Comparison of ENCODE assay signal across 12 cellular contexts in the genomic region with DNA sequence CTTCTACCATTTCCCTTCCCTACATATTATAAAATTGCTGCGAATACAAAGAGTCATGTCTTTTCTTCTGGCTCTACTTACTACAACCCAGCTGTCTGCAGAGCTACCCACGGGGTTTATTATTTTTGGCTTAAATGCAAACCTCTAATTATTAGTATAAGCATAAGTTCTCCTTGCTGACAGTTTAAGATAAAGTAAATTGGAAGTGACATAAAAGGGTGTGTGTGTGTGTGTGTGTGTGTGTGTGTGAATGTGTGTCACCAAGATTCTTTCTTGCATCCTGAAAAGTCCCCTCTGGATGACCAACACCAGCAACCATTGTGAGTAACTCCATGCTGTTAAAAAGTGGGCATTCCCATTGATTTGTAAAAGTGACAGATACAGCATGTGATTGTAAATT.
A peak's percentile ranks its signal among the peaks of the same experiment; 100 is the strongest.
DNase-seq lines count a peak whose midpoint lies in the region; ATAC-seq and TF ChIP-seq lines count a peak whose summit lies in the region.
"Had no signal": no experiment of that assay in that cellular context is flagged by ENCODE, and none has a peak within 500 bp of the region (broad histone marks: within the 10 kb centered on the region; RNA-seq: fewer than 3 reads in every experiment).

No MANE protein-coding gene starts in this region.

- peak; percentile 31 for DNase-seq in GM23248
- peak; percentile 93 for DNase-seq in RPMI7951 (ENCODE audit: low read depth)
- DNase-seq in fibroblast of mammary gland (ENCODE audit: low read depth) = peak; percentile 87
- no peak for DNase-seq in osteocyte (ENCODE audit: extremely low spot score, unreplicated experiment)
- DNase-seq in NCI-H526 (lab: John Stamatoyannopoulos, UW) = no peak
- no peak for DNase-seq in RWPE1 (ENCODE audit: low spot score)
- DNase-seq in GM20000 (ENCODE audit: low spot score) = no peak
- no peak for DNase-seq in omental fat pad (ENCODE audit: low spot score)
- DNase-seq: CD4-positive, alpha-beta memory T cell; effector memory CD8-positive, alpha-beta T cell; H7 had no signal

- no peaks in the 10 kb centered on the region for H3K79me2 ChIP-seq in GM23248 (ENCODE audit: insufficient read depth)

- H3K27ac ChIP-seq in GM23248 (no peak overlapping the region), RWPE1 (no peak overlapping the region)

- H4K20me1 ChIP-seq in GM23248 (ENCODE audit: insufficient read depth) = no peaks in the 10 kb centered on the region

- H3K9me3 ChIP-seq in GM23248 (ENCODE audit: low read depth) = no peaks in the 10 kb centered on the region

- no peak overlapping the region for H2AFZ ChIP-seq in GM23248

- peak overlapping the region; percentile 27 for H3K4me3 Mint-ChIP-seq in osteocyte (ENCODE audit: unreplicated experiment)
- H3K4me3 Mint-ChIP-seq: CD4-positive, alpha-beta memory T cell; effector memory CD8-positive, alpha-beta T cell; stimulated activated memory B cell treated with anti-CD40 and anti-IgM and Interleukin-4, amounts not matched to agents 10 μg/mL and 1 μg/mL and 100 μg/mL, for 72 hours had no signal

- WGBS in GM23248 (ENCODE audit: low coverage in 1 of 2, low lambda C conversion rate in 2 of 2, missing lambda C conversion rate in 2 of 2), 2 experiments = 0 to 2% methylated on average over 2 of the region's 2 CpGs

- no peak overlapping the region for H3K4me3 ChIP-seq in GM23248
- no peak overlapping the region for H3K4me3 ChIP-seq in fibroblast of mammary gland (ENCODE audit: control insufficient read depth, low read depth, low read length)

- no peak for ATAC-seq in omental fat pad (ENCODE audit: low FRiP score)
- ATAC-seq: effector memory CD8-positive, alpha-beta T cell; stimulated activated memory B cell treated with anti-CD40 and anti-IgM and Interleukin-4, amounts not matched to agents 10 μg/mL and 1 μg/mL and 100 μg/mL, for 72 hours had no signal

- CTCF ChIA-PET in RWPE1 (lab: Yijun Ruan, JAX) = interaction anchor here (0.5 to 0.8 kb wide), 4 partner anchors 11 to 1021 kb away, joined by 3 to 5 read pairs (median 3); no protein-coding TSS in a partner anchor

- H3K27ac Mint-ChIP-seq in osteocyte (ENCODE audit: unreplicated experiment) = peak overlapping the region; percentile 82
- H3K27ac Mint-ChIP-seq: CD4-positive, alpha-beta memory T cell; effector memory CD8-positive, alpha-beta T cell; stimulated activated memory B cell treated with anti-CD40 and anti-IgM and Interleukin-4, amounts not matched to agents 10 μg/mL and 1 μg/mL and 100 μg/mL, for 72 hours had no signal

- H3K27me3 ChIP-seq in GM23248 (replicated peaks; ENCODE audit: insufficient read depth) = no peaks in the 10 kb centered on the region; the same call in 1 of the 2 replicates

- H3K9ac ChIP-seq in GM23248 = no peak overlapping the region

- no peaks in the 10 kb centered on the region for H3K36me3 ChIP-seq in GM23248 (ENCODE audit: low read depth)

- H3K9me3 Mint-ChIP-seq in osteocyte (ENCODE audit: unreplicated experiment) = no peaks in the 10 kb centered on the region
- H3K9me3 Mint-ChIP-seq: stimulated activated memory B cell treated with anti-CD40 and anti-IgM and Interleukin-4, amounts not matched to agents 10 μg/mL and 1 μg/mL and 100 μg/mL, for 72 hours had no signal

- no peaks in the 10 kb centered on the region for H3F3A ChIP-seq in GM23248 (ENCODE audit: insufficient read depth)

- POLR2A ChIA-PET in RWPE1 (lab: Yijun Ruan, JAX; ENCODE audit: low non-redundant PET) = no interaction called here

- H3K36me3 Mint-ChIP-seq in osteocyte (ENCODE audit: unreplicated experiment) = no peaks in the 10 kb centered on the region
- H3K36me3 Mint-ChIP-seq: CD4-positive, alpha-beta memory T cell; stimulated activated memory B cell treated with anti-CD40 and anti-IgM and Interleukin-4, amounts not matched to agents 10 μg/mL and 1 μg/mL and 100 μg/mL, for 72 hours had no signal

- TF ChIP-seq CTCF in fibroblast of mammary gland (conservative IDR thresholded peaks at IDR 0.05; ENCODE audit: control insufficient read depth, insufficient read depth, low read depth, low read length) = no peak
- no peak for TF ChIP-seq CTCF in osteocyte (IDR thresholded peaks at IDR 0.05)
- TF ChIP-seq CTCF in RWPE1 (conservative IDR thresholded peaks at IDR 0.05; ENCODE audit: low read depth) = no peak
- no peak for TF ChIP-seq CTCF in GM20000 (IDR thresholded peaks at IDR 0.05; ENCODE audit: extremely low read depth, missing control alignments)
- no peak for TF ChIP-seq CTCF in omental fat pad (IDR thresholded peaks at IDR 0.05)

- H3K27me3 Mint-ChIP-seq in osteocyte (ENCODE audit: unreplicated experiment) = no peaks in the 10 kb centered on the region
- H3K27me3 Mint-ChIP-seq: CD4-positive, alpha-beta memory T cell; effector memory CD8-positive, alpha-beta T cell had no signal

- no peaks in the 10 kb centered on the region for H3K9me2 ChIP-seq in GM23248 (ENCODE audit: insufficient read depth)

- peaks cover 58% of the 10 kb centered on the region for H3K4me1 Mint-ChIP-seq in osteocyte (ENCODE audit: unreplicated experiment)
- H3K4me1 Mint-ChIP-seq: CD4-positive, alpha-beta memory T cell had no signal

- H3K4me2 ChIP-seq in GM23248 (ENCODE audit: unreplicated experiment) = no peak overlapping the region

- in situ Hi-C loops in GM23248 (cut with MboI) = no loop called here

- H3K4me1 ChIP-seq in GM23248 (ENCODE audit: insufficient read depth) = peaks cover 12% of the 10 kb centered on the region; the same call in 1 of the 2 replicates

Comparison
In these comparisons a context has a peak if more than half of its experiments do, and no peak if none do; other contexts are left out.
1. DNase-seq: peak in GM23248 (single experiment), RPMI7951 (single experiment) and fibroblast of mammary gland (single experiment); none in osteocyte (single experiment), NCI-H526 (0 of 2), RWPE1 (single experiment), GM20000 (single experiment) and omental fat pad (single experiment).